Comparison of ENCODE assay signal across 7 cellular contexts in genomic region chr2:233053928-233054774, GRCh38. TPM values are rescaled to one million over a fixed set of nuclear protein-coding genes. Genes with fewer than 3 reads are reported as not detected.
DNase-seq lines count a peak whose midpoint lies in the region; ATAC-seq, FAIRE-seq and TF ChIP-seq lines count a peak whose summit lies in the region.

No MANE protein-coding gene starts in this region.

- no peaks in the 10 kb centered on the region for H3K4me1 ChIP-seq in astrocyte (ENCODE audit: insufficient read depth, low read length)

- H3K4me3 Mint-ChIP-seq in astrocyte (ENCODE audit: unreplicated experiment) = no peak overlapping the region

- peaks cover 2% of the 10 kb centered on the region for H3K27me3 ChIP-seq in astrocyte (ENCODE audit: insufficient read depth, low read length)

- no peaks in the 10 kb centered on the region for H3K36me3 ChIP-seq in astrocyte (ENCODE audit: insufficient read depth, low read length)

- no peak for ATAC-seq in GM18867 (IDR thresholded peaks at IDR 0.05; ENCODE audit: unreplicated experiment)

- H2AFZ ChIP-seq in astrocyte (ENCODE audit: low read depth, low read length) = peak overlapping the region; percentile 21

- H3K27me3 Mint-ChIP-seq in astrocyte (ENCODE audit: low read depth, unreplicated experiment) = peaks cover 62% of the 10 kb centered on the region

- H3K27ac Mint-ChIP-seq in astrocyte (ENCODE audit: unreplicated experiment) = no peak overlapping the region

- peaks cover under 1% of the 10 kb centered on the region for H3K9me3 Mint-ChIP-seq in astrocyte (ENCODE audit: unreplicated experiment)

- no peak overlapping the region for H3K27ac ChIP-seq in astrocyte (ENCODE audit: low read depth, low read length)

- no peaks in the 10 kb centered on the region for H3K79me2 ChIP-seq in astrocyte (ENCODE audit: insufficient read depth, low read length)

- H3K9ac ChIP-seq in astrocyte (ENCODE audit: low read length) = no peak overlapping the region

- H3K4me3 ChIP-seq in GM12864 (ENCODE audit: low read depth, low read length) (no peak overlapping the region), astrocyte (ENCODE audit: insufficient read depth, low read depth, low read length) (no peak overlapping the region)

- H4K20me1 ChIP-seq in astrocyte (ENCODE audit: insufficient read depth, low read length) = no peaks in the 10 kb centered on the region

- TF ChIP-seq CTCF in GM12864 (IDR thresholded peaks at IDR 0.05; ENCODE audit: low read depth, low read length, missing control alignments) (peak; percentile 94), astrocyte (IDR thresholded peaks at IDR 0.05; ENCODE audit: insufficient read depth, low read depth, low read length) (peak; percentile 68)

- peaks cover 1% of the 10 kb centered on the region for H3K36me3 Mint-ChIP-seq in astrocyte (ENCODE audit: low read depth, unreplicated experiment)

- no peak overlapping the region for H3K4me2 ChIP-seq in astrocyte (ENCODE audit: low read length)

- no peaks in the 10 kb centered on the region for H3K4me1 Mint-ChIP-seq in astrocyte (ENCODE audit: low read depth, unreplicated experiment)

- DNase-seq in GM12864 (ENCODE audit: low read depth) = no peak
- peak; percentile 91 for DNase-seq in HTR-8/SVneo (ENCODE audit: insufficient read length, low spot score)
- DNase-seq in T-helper 2 cell = peak; percentile 49 to 72 (median 61)
- DNase-seq in astrocyte (ENCODE audit: low read depth) = no peak
- peak; percentile 57 for DNase-seq in inferior parietal cortex (ENCODE audit: extremely low spot score)
- peak; percentile 72 to 78 for DNase-seq in stimulated activated CD4-positive, alpha-beta T cell treated with anti-CD3 and anti-CD28 coated beads, Interleukin-1b, Interleukin-23, amount 100 ng/mL, for 4 hours (ENCODE audit: low read depth in 2 of 2)

- H3K9me3 ChIP-seq in astrocyte (ENCODE audit: insufficient read depth, low read depth, low read length) = no peaks in the 10 kb centered on the region

- FAIRE-seq in HTR-8/SVneo (lab: Jason Lieb, UNC) = peak; percentile 46
- FAIRE-seq in astrocyte (lab: Jason Lieb, UNC) = no peak

RNA-seq across cellular contexts. Expression of gene INPP5D, which starts 6.0 kb away (rescaled TPM):
- 8.9 and 14.7 TPM in 2 replicates for total RNA-seq in astrocyte

RNA-seq across cellular contexts. Expression of gene NEU2, which starts 21.7 kb away (rescaled TPM):
- total RNA-seq in astrocyte = not detected in 2 replicates

RNA-seq across cellular contexts. Expression of gene NGEF, which starts 41.1 kb away (rescaled TPM):
- 0.16 and 0.22 TPM in 2 replicates for total RNA-seq in astrocyte

Comparison
In these comparisons a context has a peak if more than half of its experiments do, and no peak if none do; other contexts are left out.
1. DNase-seq: peak in HTR-8/SVneo (single experiment), T-helper 2 cell (5 of 5), inferior parietal cortex (single experiment) and stimulated activated CD4-positive, alpha-beta T cell treated with anti-CD3 and anti-CD28 coated beads, Interleukin-1b, Interleukin-23, amount 100 ng/mL, for 4 hours (2 of 2); none in GM12864 (single experiment) and astrocyte (single experiment).